In genomic region chr1:25770541-25771245, GRCh38 we compare ENCODE assay signal across 15 cellular contexts. TPM values are rescaled to one million over a fixed set of nuclear protein-coding genes. Genes with fewer than 3 reads are reported as not detected.
DNase-seq lines count a peak whose midpoint lies in the region; ATAC-seq, FAIRE-seq and TF ChIP-seq lines count a peak whose summit lies in the region.
"Had no signal": no experiment of that assay in that cellular context is flagged by ENCODE, and none has a peak within 500 bp of the region (broad histone marks: within the 10 kb centered on the region; RNA-seq: fewer than 3 reads in every experiment).

No MANE protein-coding gene starts in this region.

- FAIRE-seq in kidney (lab: Jason Lieb, UNC) = no peak

- no peaks in the 10 kb centered on the region for H3K27me3 Mint-ChIP-seq in activated T-cell treated with anti-CD3 and anti-CD28 coated beads, Interleukin-2, amount 50 U/mL, for 24 hours
- H3K27me3 Mint-ChIP-seq in activated T-helper 17 cell treated with anti-CD3 and anti-CD28 coated beads, Interleukin-2, amount 50 U/mL, for 72 hours = no peaks in the 10 kb centered on the region
- H3K27me3 Mint-ChIP-seq in osteocyte (ENCODE audit: unreplicated experiment) = no peaks in the 10 kb centered on the region

- DNase-seq in activated T-cell treated with anti-CD3 and anti-CD28 coated beads, Interleukin-2, amount 50 U/mL, for 24 hours = no peak
- no peak for DNase-seq in activated T-cell treated with anti-CD3 and anti-CD28 coated beads, Interleukin-2, amount 50 U/mL, for 48 hours
- DNase-seq in kidney (peak; percentile 94), spleen (no peak), MM.1S (no peak), osteocyte (ENCODE audit: extremely low spot score, unreplicated experiment) (no peak)
- DNase-seq: DND-41; effector CD4-positive, alpha-beta T cell; NCI-H1436 treated with DMSO at 0.1 percent for 48 hours; NCI-H774; posterior cingulate gyrus had no signal

- H3K79me2 ChIP-seq in MM.1S (ENCODE audit: low read length) = no peaks in the 10 kb centered on the region

- H3K4me1 Mint-ChIP-seq in activated T-cell treated with anti-CD3 and anti-CD28 coated beads, Interleukin-2, amount 50 U/mL, for 24 hours (ENCODE audit: low read depth) = peaks cover 80% of the 10 kb centered on the region
- H3K4me1 Mint-ChIP-seq in activated T-helper 17 cell treated with anti-CD3 and anti-CD28 coated beads, Interleukin-2, amount 50 U/mL, for 72 hours = peaks cover 47% of the 10 kb centered on the region
- peaks cover 35% of the 10 kb centered on the region for H3K4me1 Mint-ChIP-seq in osteocyte (ENCODE audit: unreplicated experiment)

- H3K9me3 ChIP-seq in kidney (ENCODE audit: control insufficient read depth in 1 of 2, low read length in 2 of 2) (no peaks in the 10 kb centered on the region), spleen (no peaks in the 10 kb centered on the region), MM.1S (replicated peaks; ENCODE audit: insufficient read depth, low read length) (no peaks in the 10 kb centered on the region)
- H3K9me3 ChIP-seq: SJSA1 had no signal

- no peaks in the 10 kb centered on the region for H3K9me2 ChIP-seq in MM.1S (replicated peaks; ENCODE audit: insufficient read depth, low read length)

- peak overlapping the region; percentile 21 for H3K4me3 Mint-ChIP-seq in activated T-cell treated with anti-CD3 and anti-CD28 coated beads, Interleukin-2, amount 50 U/mL, for 24 hours
- no peak overlapping the region for H3K4me3 Mint-ChIP-seq in activated T-helper 17 cell treated with anti-CD3 and anti-CD28 coated beads, Interleukin-2, amount 50 U/mL, for 72 hours
- no peak overlapping the region for H3K4me3 Mint-ChIP-seq in osteocyte (ENCODE audit: unreplicated experiment)
- H3K4me3 Mint-ChIP-seq: activated CD4-positive, alpha-beta T cell treated with anti-CD3 and anti-CD28 coated beads, Interleukin-2, amount 10 ng/mL, durations not matched to agents 7 days and 5 days had no signal

- H3K9ac ChIP-seq in kidney (ENCODE audit: low read length in 2 of 2) (peak overlapping the region; percentile 46 to 66), MM.1S (ENCODE audit: low read length) (no peak overlapping the region)

- TF ChIP-seq CTCF in kidney (IDR thresholded peaks at IDR 0.05; ENCODE audit: borderline replicate concordance, extremely low read depth, insufficient read depth) = no peak
- no peak for TF ChIP-seq CTCF in spleen (IDR thresholded peaks at IDR 0.05 in 8 of 11, conservative IDR thresholded peaks at IDR 0.05 in 3 of 11)
- no peak for TF ChIP-seq CTCF in MM.1S (IDR thresholded peaks at IDR 0.05; ENCODE audit: low read length)
- TF ChIP-seq CTCF in osteocyte (IDR thresholded peaks at IDR 0.05) = no peak

- TF ChIP-seq POLR2A in spleen (IDR thresholded peaks at IDR 0.05) = no peak
- TF ChIP-seq POLR2A in GM18505 (IDR thresholded peaks at IDR 0.05; ENCODE audit: borderline replicate concordance, extremely low read depth, insufficient read depth, insufficient read length) = no peak

- peaks cover 4% of the 10 kb centered on the region for H3K36me3 Mint-ChIP-seq in activated T-cell treated with anti-CD3 and anti-CD28 coated beads, Interleukin-2, amount 50 U/mL, for 24 hours (ENCODE audit: low read depth)
- no peaks in the 10 kb centered on the region for H3K36me3 Mint-ChIP-seq in activated T-helper 17 cell treated with anti-CD3 and anti-CD28 coated beads, Interleukin-2, amount 50 U/mL, for 72 hours (ENCODE audit: low read depth)
- peaks cover 40% of the 10 kb centered on the region for H3K36me3 Mint-ChIP-seq in osteocyte (ENCODE audit: unreplicated experiment)

- no peaks in the 10 kb centered on the region for H4K20me1 ChIP-seq in MM.1S (ENCODE audit: insufficient read depth, low read length)

- no peaks in the 10 kb centered on the region for H3K27me3 ChIP-seq in spleen (replicated peaks in 1 of 7)
- H3K27me3 ChIP-seq in MM.1S (replicated peaks; ENCODE audit: insufficient read depth, low read length) = no peaks in the 10 kb centered on the region
- H3K27me3 ChIP-seq: SJSA1 had no signal

- H3K36me3 ChIP-seq in kidney (ENCODE audit: control insufficient read depth in 1 of 2, insufficient read depth in 2 of 2, low read length in 2 of 2) = no peaks in the 10 kb centered on the region
- H3K36me3 ChIP-seq in spleen = peaks cover 0 to 41% (median 1%) of the 10 kb centered on the region in 6 donors
- H3K36me3 ChIP-seq in MM.1S (replicated peaks; ENCODE audit: insufficient read depth, low read length) = no peaks in the 10 kb centered on the region
- H3K36me3 ChIP-seq: SJSA1 had no signal

- peak overlapping the region; percentile 35 for H3K27ac Mint-ChIP-seq in activated T-cell treated with anti-CD3 and anti-CD28 coated beads, Interleukin-2, amount 50 U/mL, for 24 hours
- peak overlapping the region; percentile 64 for H3K27ac Mint-ChIP-seq in activated T-helper 17 cell treated with anti-CD3 and anti-CD28 coated beads, Interleukin-2, amount 50 U/mL, for 72 hours
- H3K27ac Mint-ChIP-seq in osteocyte (ENCODE audit: unreplicated experiment) = no peak overlapping the region
- H3K27ac Mint-ChIP-seq: activated CD4-positive, alpha-beta T cell treated with anti-CD3 and anti-CD28 coated beads, Interleukin-2, amount 10 ng/mL, durations not matched to agents 7 days and 5 days had no signal

- H3K4me2 ChIP-seq in MM.1S (ENCODE audit: low read depth, low read length) = no peak overlapping the region

- H3K4me1 ChIP-seq in kidney (ENCODE audit: control insufficient read depth in 1 of 2, insufficient read depth in 1 of 2, low read depth in 1 of 2, low read length in 2 of 2) (peaks cover 52 to 70% of the 10 kb centered on the region in 2 donors), spleen (peaks cover 26 to 68% (median 43%) of the 10 kb centered on the region in 6 donors), MM.1S (ENCODE audit: low read length) (no peaks in the 10 kb centered on the region)
- H3K4me1 ChIP-seq: SJSA1 had no signal

- no peaks in the 10 kb centered on the region for H3K9me3 Mint-ChIP-seq in activated T-cell treated with anti-CD3 and anti-CD28 coated beads, Interleukin-2, amount 50 U/mL, for 24 hours
- H3K9me3 Mint-ChIP-seq in activated T-helper 17 cell treated with anti-CD3 and anti-CD28 coated beads, Interleukin-2, amount 50 U/mL, for 72 hours = no peaks in the 10 kb centered on the region
- H3K9me3 Mint-ChIP-seq in osteocyte (ENCODE audit: unreplicated experiment) = no peaks in the 10 kb centered on the region
- H3K9me3 Mint-ChIP-seq: activated CD4-positive, alpha-beta T cell treated with anti-CD3 and anti-CD28 coated beads, Interleukin-2, amount 10 ng/mL, durations not matched to agents 7 days and 5 days had no signal

- H2AFZ ChIP-seq in MM.1S (ENCODE audit: low read length) = no peak overlapping the region

- H3K27ac ChIP-seq in kidney (ENCODE audit: low read depth in 2 of 2, low read length in 2 of 2) = peak overlapping the region; percentile 66 to 90
- peak overlapping the region in 7 of 8 donors; percentile 32 to 63 (median 46) for H3K27ac ChIP-seq in spleen
- no peak overlapping the region for H3K27ac ChIP-seq in MM.1S (ENCODE audit: low read length)
- H3K27ac ChIP-seq: SJSA1 had no signal

- no peak for ATAC-seq in activated T-helper 17 cell treated with anti-CD3 and anti-CD28 coated beads, Interleukin-2, amount 50 U/mL, for 72 hours (replicated peaks)
- ATAC-seq in GM18505 (IDR thresholded peaks at IDR 0.05; ENCODE audit: unreplicated experiment) = no peak

- 56 to 64% (median 62%) methylated on average over 15 of the region's 15 CpGs for WGBS in spleen, 5 donors

- intact Hi-C loops in kidney (cut with DNase I) (no loop called here), spleen (cut with DNase I; ENCODE audit: low total_unique reads) (no loop called here)

- no peaks in the 10 kb centered on the region for H3F3A ChIP-seq in MM.1S (ENCODE audit: insufficient read depth, low read length)

- peak overlapping the region in 1 of 2 donors; percentile 10 for H3K4me3 ChIP-seq in kidney (ENCODE audit: low read length in 2 of 2)
- H3K4me3 ChIP-seq in spleen = no peak overlapping the region
- no peak overlapping the region for H3K4me3 ChIP-seq in MM.1S (ENCODE audit: low read length)
- H3K4me3 ChIP-seq: SJSA1 had no signal

RNA-seq across cellular contexts. Expression of gene SELENON, which starts 29.3 kb away (rescaled TPM):
- total RNA-seq in activated T-helper 17 cell treated with anti-CD3 and anti-CD28 coated beads, Interleukin-2, amount 50 U/mL, for 72 hours = 10 to 100 TPM; 10.2 to 13.2 TPM
- total RNA-seq in kidney (116 TPM), spleen (10 to 100 TPM; 41.4 to 80.9 (median 59.2) TPM), osteocyte (126 and 129 TPM in 2 replicates)
- polyA plus RNA-seq in kidney (ENCODE audit: insufficient read depth, low read depth, low replicate concordance) (69.3 TPM), spleen (10 to 100 TPM in 1 of 3 donors, 1 to 10 TPM in 2; 9.7 to 25.8 (median 9.7) TPM)

RNA-seq across cellular contexts. Expression of gene MTFR1L, which starts 49.1 kb away (rescaled TPM):
- total RNA-seq in activated T-helper 17 cell treated with anti-CD3 and anti-CD28 coated beads, Interleukin-2, amount 50 U/mL, for 72 hours = 10 to 100 TPM; 39.6 to 58.8 TPM
- 66.6 TPM for total RNA-seq in kidney
- polyA plus RNA-seq in kidney (ENCODE audit: insufficient read depth, low read depth, low replicate concordance) = 108 TPM
- total RNA-seq in spleen = 10 to 100 TPM; 44.6 to 74.7 (median 53.7) TPM
- 10 to 100 TPM; 32.1 to 44.3 (median 43.0) TPM for polyA plus RNA-seq in spleen
- total RNA-seq in osteocyte = 70.6 and 76.8 TPM in 2 replicates
